ENCODE assay signal across 10 cellular contexts in genomic region chr6:132537145-132537544, GRCh38. TPM values are rescaled to one million over a fixed set of nuclear protein-coding genes. Genes with fewer than 3 reads are reported as not detected.
"Had no signal": no experiment of that assay in that cellular context is flagged by ENCODE, and none has a peak within 500 bp of the region (broad histone marks: within the 10 kb centered on the region; RNA-seq: fewer than 3 reads in every experiment).

No MANE protein-coding gene starts in this region.

- ATAC-seq: HCT116 had no signal

- H3K9me3 ChIP-seq: HAP-1 had no signal

- H3K36me3 Mint-ChIP-seq: IgD-negative memory B cell had no signal

- H3K27ac Mint-ChIP-seq: HFFc6, IgD-negative memory B cell had no signal

- DNase-seq: GOT3, H7, HFFc6, KG1 had no signal

- H3K4me3 Mint-ChIP-seq: HFFc6, IgD-negative memory B cell had no signal

- H3K4me3 ChIP-seq: HAP-1 had no signal

- H3K4me1 ChIP-seq: HAP-1 had no signal

- H3K27ac ChIP-seq: HL-60 had no signal

- H3K36me3 ChIP-seq: HAP-1 had no signal

RNA-seq across cellular contexts. Expression of gene TAAR9, which starts 0.9 kb away (rescaled TPM):
- total RNA-seq: H4, H7, HFFc6, HT1080 had no signal
- polyA plus RNA-seq: IgD-negative memory B cell had no signal

RNA-seq across cellular contexts. Expression of gene TAAR8, which starts 15.3 kb away (rescaled TPM):
- total RNA-seq: H4, H7, HFFc6, HT1080 had no signal
- polyA plus RNA-seq: IgD-negative memory B cell had no signal

RNA-seq across cellular contexts. Expression of gene TAAR6, which starts 33.0 kb away (rescaled TPM):
- total RNA-seq: H4, H7, HFFc6, HT1080 had no signal
- polyA plus RNA-seq: IgD-negative memory B cell had no signal

RNA-seq across cellular contexts. Expression of gene TAAR5, which starts 52.4 kb away (rescaled TPM):
- total RNA-seq: H4, H7, HFFc6, HT1080 had no signal
- polyA plus RNA-seq: IgD-negative memory B cell had no signal
